In the genomic region with DNA sequence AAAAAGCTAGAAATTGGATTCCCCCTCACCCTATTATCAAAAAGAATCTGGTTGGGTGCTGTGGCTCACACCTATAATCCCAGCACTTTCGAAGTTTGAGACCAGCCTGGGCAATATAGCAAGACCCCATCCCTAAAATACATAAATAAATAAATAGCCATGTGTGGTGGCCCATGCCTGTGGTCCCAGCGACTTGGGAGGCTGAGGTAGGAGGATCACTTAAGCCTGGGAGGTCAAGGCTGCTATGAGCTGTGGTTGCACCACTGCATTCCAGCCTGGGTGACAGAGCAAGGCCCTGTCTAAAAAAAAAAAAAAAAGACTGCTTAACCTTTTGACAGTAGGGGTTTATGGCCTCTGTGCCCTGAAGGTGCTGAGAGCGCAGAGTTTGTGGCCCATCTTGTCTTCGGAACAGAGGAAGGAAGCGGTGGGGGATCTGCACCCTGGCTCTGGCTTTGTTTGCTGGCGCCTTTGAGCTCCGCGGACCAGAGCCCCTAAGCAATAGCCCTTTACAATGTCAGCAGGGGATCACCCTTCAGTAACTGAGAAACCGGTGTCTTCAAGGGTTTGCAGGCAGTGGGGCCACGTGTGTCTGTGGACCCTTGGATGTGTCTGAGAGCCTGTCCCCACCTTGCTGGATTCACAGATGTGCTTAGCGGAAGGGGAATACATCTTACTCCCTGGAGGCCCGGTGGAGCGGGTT, we compare ENCODE assay signal across 1 cellular context.
TF ChIP-seq lines count a peak whose summit lies in the region.

No MANE protein-coding gene starts in this region.

TF ChIP-seq in SK-N-SH treated with all-trans-retinoic acid at 6 μM for 48 hours, 23 proteins besides CTCF, POLR2A, EP300 and RAD21 (continued from another document):
- TF ChIP-seq, protein P1, sequence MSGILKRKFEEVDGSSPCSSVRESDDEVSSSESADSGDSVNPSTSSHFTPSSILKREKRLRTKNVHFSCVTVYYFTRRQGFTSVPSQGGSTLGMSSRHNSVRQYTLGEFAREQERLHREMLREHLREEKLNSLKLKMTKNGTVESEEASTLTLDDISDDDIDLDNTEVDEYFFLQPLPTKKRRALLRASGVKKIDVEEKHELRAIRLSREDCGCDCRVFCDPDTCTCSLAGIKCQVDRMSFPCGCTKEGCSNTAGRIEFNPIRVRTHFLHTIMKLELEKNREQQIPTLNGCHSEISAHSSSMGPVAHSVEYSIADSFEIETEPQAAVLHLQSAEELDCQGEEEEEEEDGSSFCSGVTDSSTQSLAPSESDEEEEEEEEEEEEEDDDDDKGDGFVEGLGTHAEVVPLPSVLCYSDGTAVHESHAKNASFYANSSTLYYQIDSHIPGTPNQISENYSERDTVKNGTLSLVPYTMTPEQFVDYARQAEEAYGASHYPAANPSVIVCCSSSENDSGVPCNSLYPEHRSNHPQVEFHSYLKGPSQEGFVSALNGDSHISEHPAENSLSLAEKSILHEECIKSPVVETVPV (CRISPR knock-in tag; IDR thresholded peaks at IDR 0.05): no peak
- no peak for TF ChIP-seq CSDC2 (CRISPR knock-in tag; IDR thresholded peaks at IDR 0.05)
- no peak for TF ChIP-seq ESRRG (CRISPR knock-in tag; IDR thresholded peaks at IDR 0.05)
- TF ChIP-seq OSR1 (CRISPR knock-in tag; IDR thresholded peaks at IDR 0.05): no peak
- TF ChIP-seq ISL1 (CRISPR knock-in tag; IDR thresholded peaks at IDR 0.05): no peak
- no peak for TF ChIP-seq ZFP3 (CRISPR knock-in tag; IDR thresholded peaks at IDR 0.05)
